ENCODE assay signal across 8 cellular contexts in genomic region chr2:169694894-169695260, GRCh38. TPM values are rescaled to one million over a fixed set of nuclear protein-coding genes. Genes with fewer than 3 reads are reported as not detected.
DNase-seq lines count a peak whose midpoint lies in the region; ATAC-seq and TF ChIP-seq lines count a peak whose summit lies in the region.

No MANE protein-coding gene starts in this region.

- peaks cover 19% of the 10 kb centered on the region for H3K36me3 Mint-ChIP-seq in activated T-cell treated with anti-CD3 and anti-CD28 coated beads, Interleukin-2, amount 50 U/mL, for 4 hours (ENCODE audit: insufficient read depth)

- peaks cover 12% of the 10 kb centered on the region for H3K9me3 Mint-ChIP-seq in activated T-cell treated with anti-CD3 and anti-CD28 coated beads, Interleukin-2, amount 50 U/mL, for 4 hours

- H3K4me1 Mint-ChIP-seq in activated T-cell treated with anti-CD3 and anti-CD28 coated beads, Interleukin-2, amount 50 U/mL, for 4 hours (ENCODE audit: low read depth) = peaks cover 16% of the 10 kb centered on the region

- TF ChIP-seq CTCF in adrenal gland (IDR thresholded peaks at IDR 0.05) (no peak), right lobe of liver (IDR thresholded peaks at IDR 0.05) (no peak), tibial artery (IDR thresholded peaks at IDR 0.05) (no peak)

- H3K9me3 ChIP-seq in adrenal gland (replicated peaks in 1 of 3) = no peaks in the 10 kb centered on the region
- no peaks in the 10 kb centered on the region for H3K9me3 ChIP-seq in right lobe of liver
- H3K9me3 ChIP-seq in tibial artery = no peaks in the 10 kb centered on the region

- WGBS in adrenal gland, 4 donors = 32 to 35% (median 34%) methylated on average over 8 of the region's 8 CpGs
- WGBS in right lobe of liver (ENCODE audit: insufficient coverage, low coverage, low lambda C conversion rate, missing lambda C conversion rate) = 21% methylated on average over 8 of the region's 8 CpGs

- ATAC-seq in activated T-cell treated with anti-CD3 and anti-CD28 coated beads, Interleukin-2, amount 50 U/mL, for 4 hours = no peak
- no peak for ATAC-seq in right lobe of liver

- H3K36me3 ChIP-seq in adrenal gland (replicated peaks in 1 of 2) (no peaks in the 10 kb centered on the region), right lobe of liver (no peaks in the 10 kb centered on the region), tibial artery (peaks cover 0 to 7% (median 6%) of the 10 kb centered on the region in 3 donors)

- peak overlapping the region; percentile 30 to 85 (median 43) for H3K4me3 ChIP-seq in adrenal gland
- peak overlapping the region; percentile 81 to 89 (median 86) for H3K4me3 ChIP-seq in right lobe of liver
- peak overlapping the region; percentile 81 to 91 for H3K4me3 ChIP-seq in tibial artery

- peaks cover 3% of the 10 kb centered on the region for H3K27me3 Mint-ChIP-seq in activated T-cell treated with anti-CD3 and anti-CD28 coated beads, Interleukin-2, amount 50 U/mL, for 4 hours (ENCODE audit: low read depth)

- intact Hi-C loops in adrenal gland (cut with DNase I) (no loop called here), right lobe of liver (cut with DNase I) (no loop called here), tibial artery (cut with DNase I; ENCODE audit: low total_unique reads) (loop anchor here (2.0 to 10.0 kb wide), 2 partner anchors 38 to 100 kb away; partner anchors contain the start of genes KLHL23 and SSB)

- H3K27me3 ChIP-seq in adrenal gland = no peaks in the 10 kb centered on the region
- H3K27me3 ChIP-seq in right lobe of liver = no peaks in the 10 kb centered on the region
- H3K27me3 ChIP-seq in tibial artery = no peaks in the 10 kb centered on the region

- peak overlapping the region in 3 of 5 donors; percentile 25 to 86 (median 80) for H3K27ac ChIP-seq in adrenal gland
- peak overlapping the region; percentile 84 to 90 (median 87) for H3K27ac ChIP-seq in right lobe of liver
- peak overlapping the region; percentile 85 to 87 for H3K27ac ChIP-seq in tibial artery

- TF ChIP-seq POLR2A in adrenal gland (IDR thresholded peaks at IDR 0.05) (no peak), right lobe of liver (IDR thresholded peaks at IDR 0.05) (no peak)

- peak overlapping the region; percentile 93 for H3K4me3 Mint-ChIP-seq in activated T-cell treated with anti-CD3 and anti-CD28 coated beads, Interleukin-2, amount 50 U/mL, for 4 hours

- H3K4me1 ChIP-seq in adrenal gland (replicated peaks in 1 of 2) (peaks cover 0 to 14% of the 10 kb centered on the region in 2 donors), right lobe of liver (peaks cover 0 to 16% (median 8%) of the 10 kb centered on the region in 4 donors), tibial artery (peaks cover 0 to 13% (median 8%) of the 10 kb centered on the region in 4 donors)

- no peak for DNase-seq in activated T-cell treated with anti-CD3 and anti-CD28 coated beads, Interleukin-2, amount 50 U/mL, for 4 hours
- no peak for DNase-seq in activated T-cell treated with anti-CD3 and anti-CD28 coated beads for 4 hours
- DNase-seq in adrenal gland = no peak
- no peak for DNase-seq in right lobe of liver
- DNase-seq in tibial artery = no peak
- DNase-seq in NCI-H2107 (lab: John Stamatoyannopoulos, UW) = no peak
- DNase-seq in SW480 (ENCODE audit: low spot score) = no peak
- DNase-seq in NCI-H82 treated with DMSO at 0.1 percent for 48 hours (lab: John Stamatoyannopoulos, UW; ENCODE audit: unreplicated experiment) = no peak

RNA-seq across cellular contexts. Expression of gene PHOSPHO2, which starts 0.6 kb away (rescaled TPM):
- 1 to 10 TPM; 2.7 to 4.6 (median 3.5) TPM for total RNA-seq in activated T-cell treated with anti-CD3 and anti-CD28 coated beads, Interleukin-2, amount 50 U/mL, for 4 hours
- total RNA-seq in adrenal gland = 1 to 10 TPM in 6 of 8 donors, under 1 TPM in 2; 0.69 to 6.6 (median 2.4) TPM
- polyA plus RNA-seq in adrenal gland = 1 to 10 TPM in 2 of 3 donors, under 1 TPM in 1; 0.74 to 2.4 (median 2.3) TPM
- 1 to 10 TPM; 1.8 to 5.6 (median 2.8) TPM for total RNA-seq in right lobe of liver

RNA-seq across cellular contexts. Expression of gene CFAP210, which starts 0.7 kb away (rescaled TPM):
- under 1 TPM in 2 of 3 donors, not detected in 1; 0.08 to 0.43 TPM for total RNA-seq in activated T-cell treated with anti-CD3 and anti-CD28 coated beads, Interleukin-2, amount 50 U/mL, for 4 hours
- total RNA-seq in adrenal gland = not detected
- under 1 TPM in 2 of 3 donors, not detected in 1; 0.07 to 0.32 TPM for polyA plus RNA-seq in adrenal gland
- total RNA-seq in right lobe of liver = under 1 TPM in 1 of 6 experiments, not detected in 5; 0.86 TPM

RNA-seq across cellular contexts. Expression of gene KLHL23, which starts 38.8 kb away (rescaled TPM):
- total RNA-seq in activated T-cell treated with anti-CD3 and anti-CD28 coated beads, Interleukin-2, amount 50 U/mL, for 4 hours = 1 to 10 TPM; 3.7 to 4.5 (median 4.3) TPM
- total RNA-seq in adrenal gland = 1 to 10 TPM in 6 of 8 donors, under 1 TPM in 2; 0.61 to 4.0 (median 2.1) TPM
- 1 to 10 TPM; 1.5 to 2.5 (median 1.9) TPM for polyA plus RNA-seq in adrenal gland
- 1 to 10 TPM; 4.7 to 6.6 (median 6.0) TPM for total RNA-seq in right lobe of liver
